In genomic region chr14:37857774-37858266, GRCh38 we compare ENCODE assay signal across 9 cellular contexts.
"Had no signal": no experiment of that assay in that cellular context is flagged by ENCODE, and none has a peak within 500 bp of the region (broad histone marks: within the 10 kb centered on the region; RNA-seq: fewer than 3 reads in every experiment).

No MANE protein-coding gene starts in this region.

- H3K36me3 Mint-ChIP-seq: IgD-negative memory B cell had no signal

- H3K9me3 ChIP-seq: HAP-1 had no signal

- H3K9ac ChIP-seq: GM23248, KMS-11 had no signal

- H3K4me2 ChIP-seq: KMS-11 had no signal

- ATAC-seq: HCT116 had no signal

- FAIRE-seq: HTR-8/SVneo had no signal

- H3K27ac Mint-ChIP-seq: IgD-negative memory B cell had no signal

- H3K27ac ChIP-seq: GM23248, KMS-11 had no signal

- H3K4me1 Mint-ChIP-seq: IgD-negative memory B cell had no signal

- H3K36me3 ChIP-seq: HAP-1 had no signal

- H3K4me3 Mint-ChIP-seq: IgD-negative memory B cell had no signal

- H2AFZ ChIP-seq: GM23248 had no signal

- DNase-seq: GM23248, H7, Karpas-422, KBM-7 had no signal

- H3K4me3 ChIP-seq: GM23248, HAP-1 had no signal

- H3K4me1 ChIP-seq: HAP-1 had no signal
